Comparison of ENCODE assay signal across 15 cellular contexts in the genomic region with DNA sequence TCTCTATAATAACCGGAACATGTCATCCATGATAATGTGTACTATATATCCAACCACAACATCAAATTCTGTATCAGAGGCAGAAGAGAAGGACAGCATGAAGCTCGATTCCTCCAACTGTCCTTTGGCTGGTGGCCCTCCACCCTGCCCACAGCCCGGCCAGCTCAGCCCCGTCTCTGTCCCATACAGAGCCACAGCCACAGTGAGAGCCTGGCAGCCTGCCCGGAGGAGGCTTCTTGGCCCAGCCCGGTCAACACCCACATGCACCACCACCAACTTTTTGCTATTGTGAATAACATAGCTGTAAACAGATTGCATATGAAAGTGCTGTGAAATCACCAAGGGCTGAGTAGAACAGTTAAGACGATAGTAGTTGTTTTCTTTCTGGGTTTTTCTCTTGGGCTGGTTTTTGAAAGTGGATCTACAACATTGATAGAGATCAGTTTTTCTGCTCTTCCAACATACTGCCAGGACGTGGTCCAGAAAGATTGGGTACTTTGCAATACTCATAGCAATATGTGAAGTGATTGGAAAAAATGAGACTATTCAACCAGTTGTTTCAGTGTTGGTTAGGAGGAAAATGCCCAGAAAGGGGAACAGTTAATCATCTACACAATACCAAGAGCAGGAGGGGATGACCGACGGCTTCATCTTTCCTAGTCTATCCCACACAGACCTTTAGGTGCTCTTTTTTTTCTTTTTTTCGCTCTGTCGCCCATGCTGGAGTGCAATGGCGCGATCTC. TPM values are rescaled to one million over a fixed set of nuclear protein-coding genes. Genes with fewer than 3 reads are reported as not detected.
DNase-seq lines count a peak whose midpoint lies in the region; ATAC-seq, FAIRE-seq and TF ChIP-seq lines count a peak whose summit lies in the region.
"Had no signal": no experiment of that assay in that cellular context is flagged by ENCODE, and none has a peak within 500 bp of the region (broad histone marks: within the 10 kb centered on the region; RNA-seq: fewer than 3 reads in every experiment).

No MANE protein-coding gene starts in this region.

- peak overlapping the region; percentile 44 for H3K27ac Mint-ChIP-seq in activated CD8-positive, alpha-beta T cell treated with anti-CD3 and anti-CD28 coated beads for 36 hours
- no peak overlapping the region for H3K27ac Mint-ChIP-seq in activated CD8-positive, alpha-beta T cell treated with anti-CD3 and anti-CD28 coated beads, Interleukin-2, amount 10 ng/mL, durations not matched to agents 7 days and 5 days
- peak overlapping the region; percentile 0 for H3K27ac Mint-ChIP-seq in activated naive CD8-positive, alpha-beta T cell
- no peak overlapping the region for H3K27ac Mint-ChIP-seq in naive B cell
- H3K27ac Mint-ChIP-seq: H9 had no signal

- FAIRE-seq in GM12891 (lab: Jason Lieb, UNC) = no peak
- FAIRE-seq: endothelial cell of umbilical vein had no signal

- H3K36me3 Mint-ChIP-seq in activated CD8-positive, alpha-beta T cell treated with anti-CD3 and anti-CD28 coated beads for 36 hours (ENCODE audit: low read depth) = peaks cover 58% of the 10 kb centered on the region
- H3K36me3 Mint-ChIP-seq in activated CD8-positive, alpha-beta T cell treated with anti-CD3 and anti-CD28 coated beads, Interleukin-2, amount 10 ng/mL, durations not matched to agents 7 days and 5 days (ENCODE audit: low read depth) = peaks cover 31% of the 10 kb centered on the region
- peaks cover 28% of the 10 kb centered on the region for H3K36me3 Mint-ChIP-seq in activated naive CD8-positive, alpha-beta T cell
- H3K36me3 Mint-ChIP-seq in naive B cell = peaks cover 3 to 22% of the 10 kb centered on the region in 2 donors

- no peak for TF ChIP-seq POLR2A in GM12891 (IDR thresholded peaks at IDR 0.05; ENCODE audit: low read depth, low read length)

- peaks cover 12% of the 10 kb centered on the region for H3K27me3 Mint-ChIP-seq in activated CD8-positive, alpha-beta T cell treated with anti-CD3 and anti-CD28 coated beads for 36 hours
- no peaks in the 10 kb centered on the region for H3K27me3 Mint-ChIP-seq in activated CD8-positive, alpha-beta T cell treated with anti-CD3 and anti-CD28 coated beads, Interleukin-2, amount 10 ng/mL, durations not matched to agents 7 days and 5 days (ENCODE audit: low read depth)
- H3K27me3 Mint-ChIP-seq in activated naive CD8-positive, alpha-beta T cell = peaks cover 3% of the 10 kb centered on the region
- H3K27me3 Mint-ChIP-seq in naive B cell = no peaks in the 10 kb centered on the region

- H3K4me1 Mint-ChIP-seq in activated CD8-positive, alpha-beta T cell treated with anti-CD3 and anti-CD28 coated beads for 36 hours (ENCODE audit: low read depth) = peaks cover 29% of the 10 kb centered on the region
- H3K4me1 Mint-ChIP-seq in activated CD8-positive, alpha-beta T cell treated with anti-CD3 and anti-CD28 coated beads, Interleukin-2, amount 10 ng/mL, durations not matched to agents 7 days and 5 days (ENCODE audit: low read depth) = peaks cover 3% of the 10 kb centered on the region
- peaks cover 14% of the 10 kb centered on the region for H3K4me1 Mint-ChIP-seq in activated naive CD8-positive, alpha-beta T cell (ENCODE audit: low read depth)
- H3K4me1 Mint-ChIP-seq in naive B cell = peaks cover 3 to 17% (median 14%) of the 10 kb centered on the region in 3 donors
- H3K4me1 Mint-ChIP-seq: H9, neural crest cell had no signal

- intact Hi-C loops in activated CD8-positive, alpha-beta T cell treated with anti-CD3 and anti-CD28 coated beads for 36 hours (cut with micrococcal nuclease) = loop anchor here (5.0 kb wide), 1 partner anchor 44 kb away; no protein-coding TSS in a partner anchor

- H3K4me3 Mint-ChIP-seq in activated CD8-positive, alpha-beta T cell treated with anti-CD3 and anti-CD28 coated beads for 36 hours = no peak overlapping the region
- no peak overlapping the region for H3K4me3 Mint-ChIP-seq in activated CD8-positive, alpha-beta T cell treated with anti-CD3 and anti-CD28 coated beads, Interleukin-2, amount 10 ng/mL, durations not matched to agents 7 days and 5 days
- peak overlapping the region; percentile 11 for H3K4me3 Mint-ChIP-seq in activated naive CD8-positive, alpha-beta T cell
- H3K4me3 Mint-ChIP-seq in naive B cell = no peak overlapping the region
- H3K4me3 Mint-ChIP-seq: H9, neural crest cell had no signal

- peak; percentile 43 for DNase-seq in activated CD8-positive, alpha-beta T cell treated with anti-CD3 and anti-CD28 coated beads for 36 hours
- DNase-seq in activated CD8-positive, alpha-beta T cell treated with anti-CD3 and anti-CD28 coated beads, Interleukin-2, amount 10 ng/mL, durations not matched to agents 7 days and 5 days = no peak
- DNase-seq in GM12891 (ENCODE audit: insufficient read length, low spot score) (no peak), naive B cell (no peak), iPS-NIHi11 (ENCODE audit: low spot score) (no peak), NCI-H1105 (lab: John Stamatoyannopoulos, UW) (no peak)
- DNase-seq: gastrocnemius medialis, H9, NCI-H1694, NCI-H446, T1000 had no signal

- POLR2A ChIA-PET in activated CD8-positive, alpha-beta T cell treated with anti-CD3 and anti-CD28 coated beads for 36 hours (lab: Charles Lee) = no interaction called here
- POLR2A ChIA-PET in activated CD8-positive, alpha-beta T cell treated with anti-CD3 and anti-CD28 coated beads, Interleukin-2, amount 10 ng/mL, durations not matched to agents 7 days and 5 days (lab: Charles Lee) = no interaction called here

- CTCF ChIA-PET in activated CD8-positive, alpha-beta T cell treated with anti-CD3 and anti-CD28 coated beads for 36 hours (lab: Charles Lee) = no interaction called here
- CTCF ChIA-PET in activated CD8-positive, alpha-beta T cell treated with anti-CD3 and anti-CD28 coated beads, Interleukin-2, amount 10 ng/mL, durations not matched to agents 7 days and 5 days (lab: Charles Lee) = no interaction called here

- H3K9me3 Mint-ChIP-seq in activated CD8-positive, alpha-beta T cell treated with anti-CD3 and anti-CD28 coated beads for 36 hours = peaks cover 14% of the 10 kb centered on the region
- H3K9me3 Mint-ChIP-seq in activated CD8-positive, alpha-beta T cell treated with anti-CD3 and anti-CD28 coated beads, Interleukin-2, amount 10 ng/mL, durations not matched to agents 7 days and 5 days (ENCODE audit: insufficient read depth) = peaks cover 7% of the 10 kb centered on the region
- no peaks in the 10 kb centered on the region for H3K9me3 Mint-ChIP-seq in activated naive CD8-positive, alpha-beta T cell (ENCODE audit: low read depth)
- H3K9me3 Mint-ChIP-seq in naive B cell = peaks cover 0 to 14% (median 6%) of the 10 kb centered on the region in 7 donors

- ATAC-seq in activated CD8-positive, alpha-beta T cell treated with anti-CD3 and anti-CD28 coated beads for 36 hours = peak; percentile 85
- ATAC-seq in activated CD8-positive, alpha-beta T cell treated with anti-CD3 and anti-CD28 coated beads, Interleukin-2, amount 10 ng/mL, durations not matched to agents 7 days and 5 days = no peak
- peak; percentile 48 to 51 for ATAC-seq in naive B cell (ENCODE audit: low read depth in 2 of 2)
- no peak for ATAC-seq in GM21576 (IDR thresholded peaks at IDR 0.05; ENCODE audit: unreplicated experiment)
- ATAC-seq: gastrocnemius medialis had no signal

- TF ChIP-seq CTCF in activated CD8-positive, alpha-beta T cell treated with anti-CD3 and anti-CD28 coated beads for 36 hours (IDR thresholded peaks at IDR 0.05) = no peak

TF ChIP-seq in GM12891, 5 proteins besides CTCF, POLR2A, EP300 and RAD21:
- TF ChIP-seq POU2F2 (IDR thresholded peaks at IDR 0.05; ENCODE audit: low read depth, low read length) = no peak
- TF ChIP-seq SPI1 (IDR thresholded peaks at IDR 0.05; ENCODE audit: low read depth, low read length) = peak; percentile 81

RNA-seq across cellular contexts. Expression of a gene that starts 6.9 kb away (rescaled TPM):
- under 1 TPM; 0.56 to 0.85 TPM for total RNA-seq in activated CD8-positive, alpha-beta T cell treated with anti-CD3 and anti-CD28 coated beads for 36 hours
- total RNA-seq in activated CD8-positive, alpha-beta T cell treated with anti-CD3 and anti-CD28 coated beads, Interleukin-2, amount 10 ng/mL, durations not matched to agents 7 days and 5 days = 1 to 10 TPM; 1.2 to 1.5 TPM
- polyA plus RNA-seq in GM12891 (2012; ENCODE audit: low read depth, missing spikeins) = 17.9 TPM
- polyA plus RNA-seq in naive B cell (ENCODE audit: low read depth in 6 of 6) = 1 to 10 TPM in 3 of 6 donors, under 1 TPM in 2, not detected in 1; 0.78 to 2.4 (median 1.4) TPM

RNA-seq across cellular contexts. Expression of a gene that starts 25.9 kb away (rescaled TPM):
- 10 to 100 TPM; 57.8 to 59.7 TPM for total RNA-seq in activated CD8-positive, alpha-beta T cell treated with anti-CD3 and anti-CD28 coated beads for 36 hours
- 10 to 100 TPM; 44.4 TPM for total RNA-seq in activated CD8-positive, alpha-beta T cell treated with anti-CD3 and anti-CD28 coated beads, Interleukin-2, amount 10 ng/mL, durations not matched to agents 7 days and 5 days
- 25.1 TPM for polyA plus RNA-seq in GM12891 (2012; ENCODE audit: low read depth, missing spikeins)
- polyA plus RNA-seq in naive B cell (ENCODE audit: low read depth in 6 of 6) = 1 to 10 TPM; 1.0 to 4.3 (median 2.4) TPM

RNA-seq across cellular contexts. Expression of a gene that starts 46.3 kb away (rescaled TPM):
- 1 to 10 TPM; 6.4 to 6.6 TPM for total RNA-seq in activated CD8-positive, alpha-beta T cell treated with anti-CD3 and anti-CD28 coated beads for 36 hours
- 10 to 100 TPM; 50.0 to 52.5 TPM for total RNA-seq in activated CD8-positive, alpha-beta T cell treated with anti-CD3 and anti-CD28 coated beads, Interleukin-2, amount 10 ng/mL, durations not matched to agents 7 days and 5 days
- 31.3 TPM for polyA plus RNA-seq in GM12891 (2012; ENCODE audit: low read depth, missing spikeins)
- polyA plus RNA-seq in naive B cell (ENCODE audit: low read depth in 6 of 6) = 1 to 10 TPM in 5 of 6 donors, not detected in 1; 3.2 to 7.9 (median 6.5) TPM

Comparison
In these comparisons a context has a peak if more than half of its experiments do, and no peak if none do; other contexts are left out.
1. ATAC-seq: peak in activated CD8-positive, alpha-beta T cell treated with anti-CD3 and anti-CD28 coated beads for 36 hours (single experiment) and naive B cell (2 of 2); none in activated CD8-positive, alpha-beta T cell treated with anti-CD3 and anti-CD28 coated beads, Interleukin-2, amount 10 ng/mL, durations not matched to agents 7 days and 5 days (single experiment) and GM21576 (single experiment).
2. H3K27ac Mint-ChIP-seq: peak in activated CD8-positive, alpha-beta T cell treated with anti-CD3 and anti-CD28 coated beads for 36 hours (single experiment) and activated naive CD8-positive, alpha-beta T cell (single experiment); none in activated CD8-positive, alpha-beta T cell treated with anti-CD3 and anti-CD28 coated beads, Interleukin-2, amount 10 ng/mL, durations not matched to agents 7 days and 5 days (single experiment) and naive B cell (0 of 6).
3. RNA of a gene that starts 46.3 kb away (total RNA-seq): 50.0 to 52.5 TPM in activated CD8-positive, alpha-beta T cell treated with anti-CD3 and anti-CD28 coated beads, Interleukin-2, amount 10 ng/mL, durations not matched to agents 7 days and 5 days; 6.4 to 6.6 TPM in activated CD8-positive, alpha-beta T cell treated with anti-CD3 and anti-CD28 coated beads for 36 hours; every median in the first group is over 4 times any median in the second.